Comparison of ENCODE assay signal across 23 cellular contexts in the genomic region with DNA sequence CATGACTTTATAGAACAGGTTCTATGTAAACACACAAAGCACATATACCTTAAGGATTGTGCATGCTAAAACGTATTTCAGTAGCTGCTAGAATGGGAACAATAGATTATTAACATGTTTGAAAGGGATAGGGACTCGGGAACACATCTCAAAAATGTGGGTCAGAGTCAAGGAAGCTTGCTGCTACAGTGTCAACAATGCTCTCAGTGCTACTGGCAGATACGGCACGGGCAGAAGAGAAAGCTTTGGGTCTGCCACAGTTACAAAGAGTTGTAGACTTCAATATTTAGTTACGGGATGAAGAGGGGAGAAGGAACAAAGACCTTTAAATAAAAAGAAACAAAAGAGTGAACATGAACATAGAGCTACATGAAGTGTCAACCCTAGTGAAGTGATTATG.
DNase-seq lines count a peak whose midpoint lies in the region; ATAC-seq and TF ChIP-seq lines count a peak whose summit lies in the region.
"Had no signal": no experiment of that assay in that cellular context is flagged by ENCODE, and none has a peak within 500 bp of the region (broad histone marks: within the 10 kb centered on the region; RNA-seq: fewer than 3 reads in every experiment).

No MANE protein-coding gene starts in this region.

- H4K91ac ChIP-seq in IMR-90 (ENCODE audit: insufficient read depth, low read depth, low read length), result no peak overlapping the region

- dilution Hi-C loops in IMR-90 (cut with HindIII; ENCODE audit: low sequenced_read_pairs, unreplicated experiment), result no loop called here

- DNase-seq in activated CD4-positive, alpha-beta T cell treated with anti-CD3 and anti-CD28 coated beads, Interleukin-2, amount 10 ng/mL, durations not matched to agents 24 days and 14 days, result no peak
- no peak for DNase-seq in activated CD4-positive, alpha-beta T cell treated with anti-CD3 and anti-CD28 coated beads, Interleukin-2, amount 50 U/mL, for 1 hour
- DNase-seq in IMR-90, result no peak
- DNase-seq in psoas muscle, result no peak
- no peak for DNase-seq in caudate nucleus (lab: John Stamatoyannopoulos, UW)
- DNase-seq: cortex of kidney, glutamatergic neuron, left colon, mesendoderm, MG63, natural killer cell, NCI-H146, NCI-H82, right cardiac atrium, T-helper 9 cell, testis had no signal

- no peak overlapping the region for H3K9ac ChIP-seq in IMR-90 (ENCODE audit: low read depth, low read length)

- peak overlapping the region; percentile 37 for H3K4me3 Mint-ChIP-seq in activated CD4-positive, alpha-beta T cell treated with anti-CD3 and anti-CD28 coated beads, Interleukin-2, amount 10 ng/mL, durations not matched to agents 24 days and 14 days
- H3K4me3 Mint-ChIP-seq in activated T-helper 17 cell treated with anti-CD3 and anti-CD28 coated beads, Interleukin-2, amount 50 U/mL, for 72 hours, result no peak overlapping the region
- H3K4me3 Mint-ChIP-seq: GM23338, natural killer cell had no signal

- BruUV-seq in IMR-90 (replicated peaks; lab: Mats Ljungman, UMichigan), result no TSS peak

- no peak overlapping the region for H4K5ac ChIP-seq in IMR-90 (ENCODE audit: low read depth, low read length)

- peaks cover 32% of the 10 kb centered on the region for H3K36me3 Mint-ChIP-seq in activated CD4-positive, alpha-beta T cell treated with anti-CD3 and anti-CD28 coated beads, Interleukin-2, amount 10 ng/mL, durations not matched to agents 24 days and 14 days (ENCODE audit: low read depth)
- peaks cover 8% of the 10 kb centered on the region for H3K36me3 Mint-ChIP-seq in activated T-helper 17 cell treated with anti-CD3 and anti-CD28 coated beads, Interleukin-2, amount 50 U/mL, for 72 hours (ENCODE audit: low read depth)
- H3K36me3 Mint-ChIP-seq: natural killer cell had no signal

- H3K9me3 ChIP-seq in IMR-90 (ENCODE audit: control insufficient read depth, insufficient read depth, low read length) (no peaks in the 10 kb centered on the region), psoas muscle (no peaks in the 10 kb centered on the region)
- H3K9me3 ChIP-seq: MG63, testis had no signal

- H3K18ac ChIP-seq in IMR-90 (ENCODE audit: low read depth, low read length), result no peak overlapping the region

- no peak overlapping the region for H3K56ac ChIP-seq in IMR-90 (ENCODE audit: extremely low read depth, insufficient read depth, low read length)

- H2BK120ac ChIP-seq in IMR-90 (ENCODE audit: low read depth, low read length), result no peak overlapping the region; the same call in 1 of the 2 replicates

- H3K23ac ChIP-seq in IMR-90 (ENCODE audit: low read depth, low read length), result no peak overlapping the region

- H3K27ac Mint-ChIP-seq in activated CD4-positive, alpha-beta T cell treated with anti-CD3 and anti-CD28 coated beads, Interleukin-2, amount 10 ng/mL, durations not matched to agents 24 days and 14 days, result peak overlapping the region; percentile 56
- H3K27ac Mint-ChIP-seq in activated T-helper 17 cell treated with anti-CD3 and anti-CD28 coated beads, Interleukin-2, amount 50 U/mL, for 72 hours, result peak overlapping the region; percentile 3
- H3K27ac Mint-ChIP-seq: GM23338 had no signal

- no peaks in the 10 kb centered on the region for H3K27me3 ChIP-seq in IMR-90 (ENCODE audit: control insufficient read depth, insufficient read depth, low read length)
- no peaks in the 10 kb centered on the region for H3K27me3 ChIP-seq in psoas muscle (ENCODE audit: insufficient read depth in 3 of 3, low read length in 2 of 3)
- H3K27me3 ChIP-seq: MG63, testis had no signal

- CTCF ChIA-PET in IMR-90 (lab: Yijun Ruan, JAX), result no interaction called here

- ATAC-seq in IMR-90 (ENCODE audit: low read depth), result no peak
- no peak for ATAC-seq in activated T-helper 17 cell treated with anti-CD3 and anti-CD28 coated beads, Interleukin-2, amount 50 U/mL, for 72 hours (replicated peaks)
- ATAC-seq in psoas muscle, result no peak
- no peak for ATAC-seq in HG03565 (IDR thresholded peaks at IDR 0.05; ENCODE audit: unreplicated experiment)
- ATAC-seq in HG02798 (IDR thresholded peaks at IDR 0.05; ENCODE audit: poor library complexity, unreplicated experiment), result no peak
- ATAC-seq: activated CD4-positive, CD25-positive, alpha-beta regulatory T cell treated with anti-CD3 and anti-CD28 coated beads, Interleukin-2, amount 50 U/mL, for 24 hours; GM12878; GM23338; left colon; natural killer cell; right cardiac atrium had no signal

- WGBS in IMR-90 (ENCODE audit: extremely low coverage in 2 of 2, insufficient read length in 1 of 2), 2 experiments, result 67% methylated on average over 2 of the region's 5 CpGs; no CpG with 5 or more reads in 1 of the 2 experiments
- WGBS in psoas muscle, 3 donors, result 36 to 61% (median 38%) methylated on average over 5 of the region's 5 CpGs

- peak overlapping the region; percentile 24; the same call in 1 of the 2 replicates for H3K4ac ChIP-seq in IMR-90 (ENCODE audit: low read depth, low read length)

- no peak overlapping the region for H2AFZ ChIP-seq in IMR-90 (replicated peaks; ENCODE audit: low read length, poor library complexity)
- H2AFZ ChIP-seq: GM23338 had no signal

- intact Hi-C loops in activated CD4-positive, alpha-beta T cell treated with anti-CD3 and anti-CD28 coated beads, Interleukin-2, amount 10 ng/mL, durations not matched to agents 24 days and 14 days (cut with micrococcal nuclease), result no loop called here
- intact Hi-C loops in IMR-90 (cut with micrococcal nuclease) (no loop called here), psoas muscle (cut with DNase I) (loop anchor here in 1 of 2 donors (10.0 kb wide), 1 partner anchor 69 kb away; no protein-coding TSS in a partner anchor)

- no peak overlapping the region for H3K4me3 ChIP-seq in IMR-90 (ENCODE audit: insufficient read depth, low read depth, low read length)
- no peak overlapping the region for H3K4me3 ChIP-seq in psoas muscle
- H3K4me3 ChIP-seq: GM12878, GM23338, MG63, testis had no signal

- no peak overlapping the region for H3K27ac ChIP-seq in IMR-90 (ENCODE audit: insufficient read depth, low read length)
- H3K27ac ChIP-seq in psoas muscle, result peak overlapping the region; percentile 39
- H3K27ac ChIP-seq in caudate nucleus (ENCODE audit: low read depth, low read length), result no peak overlapping the region
- H3K27ac ChIP-seq: testis had no signal

- H3K9me1 ChIP-seq in IMR-90 (ENCODE audit: insufficient read depth, low read length), result 0 out of 2 replicates have a peak, but pooled peaks cover 2% of the 10 kb centered on the region

- peaks cover 11% of the 10 kb centered on the region for H3K4me1 ChIP-seq in IMR-90 (ENCODE audit: control insufficient read depth, insufficient read depth, low read length)
- H3K4me1 ChIP-seq in psoas muscle, result peaks cover 40% of the 10 kb centered on the region

- H3K4me2 ChIP-seq in IMR-90 (ENCODE audit: low read depth, low read length), result no peak overlapping the region
- H3K4me2 ChIP-seq: GM23338 had no signal

- no peak overlapping the region for H2AK5ac ChIP-seq in IMR-90 (ENCODE audit: low read depth, low read length)

- H3K79me1 ChIP-seq in IMR-90 (ENCODE audit: low read depth in 1 of 2, low read length in 2 of 2), result no peaks in the 10 kb centered on the region

- no peaks in the 10 kb centered on the region for H3K9me3 Mint-ChIP-seq in activated CD4-positive, alpha-beta T cell treated with anti-CD3 and anti-CD28 coated beads, Interleukin-2, amount 10 ng/mL, durations not matched to agents 24 days and 14 days
- no peaks in the 10 kb centered on the region for H3K9me3 Mint-ChIP-seq in activated T-helper 17 cell treated with anti-CD3 and anti-CD28 coated beads, Interleukin-2, amount 50 U/mL, for 72 hours
- H3K9me3 Mint-ChIP-seq: GM23338, natural killer cell had no signal

- no peak for TF ChIP-seq POLR2A in IMR-90 (IDR thresholded peaks at IDR 0.05; ENCODE audit: low read depth, low read length)

- H4K20me1 ChIP-seq in IMR-90 (ENCODE audit: insufficient read depth, low read length), result no peaks in the 10 kb centered on the region

- H2AK9ac ChIP-seq in IMR-90 (replicated peaks; ENCODE audit: low read depth, low read length, poor library complexity), result no peak overlapping the region

- in situ Hi-C loops in IMR-90 (cut with MboI; ENCODE audit: low sequenced_read_pairs), result no loop called here

- no peak overlapping the region for H3K14ac ChIP-seq in IMR-90 (replicated peaks; ENCODE audit: low read depth, low read length)

- peaks cover 51% of the 10 kb centered on the region for H3K4me1 Mint-ChIP-seq in activated CD4-positive, alpha-beta T cell treated with anti-CD3 and anti-CD28 coated beads, Interleukin-2, amount 10 ng/mL, durations not matched to agents 24 days and 14 days
- H3K4me1 Mint-ChIP-seq in activated T-helper 17 cell treated with anti-CD3 and anti-CD28 coated beads, Interleukin-2, amount 50 U/mL, for 72 hours, result peaks cover 23% of the 10 kb centered on the region
- H3K4me1 Mint-ChIP-seq: GM23338 had no signal

- no peaks in the 10 kb centered on the region for H3K27me3 Mint-ChIP-seq in activated CD4-positive, alpha-beta T cell treated with anti-CD3 and anti-CD28 coated beads, Interleukin-2, amount 10 ng/mL, durations not matched to agents 24 days and 14 days
- H3K27me3 Mint-ChIP-seq in activated T-helper 17 cell treated with anti-CD3 and anti-CD28 coated beads, Interleukin-2, amount 50 U/mL, for 72 hours, result no peaks in the 10 kb centered on the region
- H3K27me3 Mint-ChIP-seq: IgD-negative memory B cell had no signal

- H4K8ac ChIP-seq in IMR-90 (ENCODE audit: low read depth in 2 of 2, low read length in 2 of 2), result no peak overlapping the region

- H2BK20ac ChIP-seq in IMR-90 (ENCODE audit: low read depth, low read length), result no peak overlapping the region

- H3K36me3 ChIP-seq in IMR-90 (ENCODE audit: control insufficient read depth, insufficient read depth, low read length), result no peaks in the 10 kb centered on the region
- no peaks in the 10 kb centered on the region for H3K36me3 ChIP-seq in psoas muscle (ENCODE audit: insufficient read depth in 1 of 2, low read depth in 1 of 2)
- H3K36me3 ChIP-seq: MG63 had no signal

- TF ChIP-seq RAD21 in IMR-90 (IDR thresholded peaks at IDR 0.05; ENCODE audit: low read length), result no peak

- TF ChIP-seq CTCF in IMR-90 (conservative IDR thresholded peaks at IDR 0.05; ENCODE audit: low read depth, low read length) (no peak), psoas muscle (IDR thresholded peaks at IDR 0.05) (no peak)

- no peak overlapping the region for H2BK15ac ChIP-seq in IMR-90 (ENCODE audit: low read depth, low read length)

- no peak overlapping the region for H2BK5ac ChIP-seq in IMR-90 (ENCODE audit: low read depth, low read length, poor library complexity, severe bottlenecking)

- POLR2A ChIA-PET in IMR-90 (lab: Charles Lee; ENCODE audit: unreplicated experiment), result no interaction called here

TF ChIP-seq in IMR-90, 13 proteins besides CTCF, POLR2A, EP300 and RAD21 (continues in another document):
- TF ChIP-seq CEBPB (IDR thresholded peaks at IDR 0.05; ENCODE audit: low read depth, low read length) (no peak), FOS (IDR thresholded peaks at IDR 0.05; ENCODE audit: low read depth, low read length) (no peak), BHLHE40 (IDR thresholded peaks at IDR 0.05; ENCODE audit: low read depth, low read length) (no peak), NFE2L2 (IDR thresholded peaks at IDR 0.05; ENCODE audit: low read depth, low read length) (no peak), RCOR1 (IDR thresholded peaks at IDR 0.05; ENCODE audit: insufficient replicate concordance, low read length) (no peak), RFX5 (IDR thresholded peaks at IDR 0.05; ENCODE audit: low read depth, low read length) (no peak), MAZ (IDR thresholded peaks at IDR 0.05; ENCODE audit: borderline replicate concordance, low read depth, low read length) (no peak)
